ENCODE assay signal across 17 cellular contexts in the genomic region with DNA sequence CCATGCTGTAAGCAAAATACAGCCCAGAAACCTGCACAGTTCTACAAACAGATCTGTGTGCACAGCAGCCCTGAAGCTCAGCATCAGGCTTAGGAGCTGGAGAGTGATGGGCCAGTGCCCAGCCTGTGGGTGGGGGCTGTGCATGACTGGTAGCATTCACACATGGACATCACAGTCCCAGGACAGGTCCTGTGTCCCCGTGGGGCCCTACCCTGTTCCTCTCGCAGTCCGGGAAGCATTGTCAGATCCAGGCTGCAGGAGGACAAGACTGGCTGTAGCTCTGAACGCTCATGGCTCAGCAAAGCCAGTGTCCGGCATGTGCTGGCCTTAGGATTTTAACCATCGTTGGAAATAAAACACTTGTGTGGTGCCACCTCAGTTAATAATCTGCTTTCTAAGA.
DNase-seq lines count a peak whose midpoint lies in the region; ATAC-seq and TF ChIP-seq lines count a peak whose summit lies in the region.
"Had no signal": no experiment of that assay in that cellular context is flagged by ENCODE, and none has a peak within 500 bp of the region (broad histone marks: within the 10 kb centered on the region; RNA-seq: fewer than 3 reads in every experiment).

No MANE protein-coding gene starts in this region.

- no peak overlapping the region for H3K9ac ChIP-seq in mesendoderm (ENCODE audit: low read length)
- H3K9ac ChIP-seq: BLaER1 had no signal

- H3K79me2 ChIP-seq in mesendoderm (ENCODE audit: control insufficient read depth, insufficient read depth, low read length) = no peaks in the 10 kb centered on the region

- H3K56ac ChIP-seq in mesendoderm (ENCODE audit: low read length) = peak overlapping the region; percentile 35

- no peaks in the 10 kb centered on the region for H3K36me3 ChIP-seq in mesendoderm (ENCODE audit: control insufficient read depth, insufficient read depth, low read length)
- H3K36me3 ChIP-seq in vagina = no peaks in the 10 kb centered on the region
- H3K36me3 ChIP-seq: BLaER1 had no signal

- H3K4me1 ChIP-seq in right cardiac atrium (ENCODE audit: control insufficient read depth, insufficient read depth, low read length) = no peaks in the 10 kb centered on the region
- H3K4me1 ChIP-seq in mesendoderm (ENCODE audit: control insufficient read depth, low read depth, low read length) = no peaks in the 10 kb centered on the region
- no peaks in the 10 kb centered on the region for H3K4me1 ChIP-seq in vagina
- H3K4me1 ChIP-seq: Caco-2 had no signal

- H3K23ac ChIP-seq in mesendoderm (ENCODE audit: low read length) = no peak overlapping the region

- no peak overlapping the region for H3K4ac ChIP-seq in mesendoderm (ENCODE audit: low read depth, low read length)

- no peak for ATAC-seq in right cardiac atrium
- no peak for ATAC-seq in left lobe of liver
- ATAC-seq: CD8-positive, alpha-beta T cell; HCT116 had no signal

- no peak for TF ChIP-seq CTCF in vagina (IDR thresholded peaks at IDR 0.05)

- H4K5ac ChIP-seq in mesendoderm (ENCODE audit: low read length) = no peak overlapping the region

- no peak overlapping the region for H2AK5ac ChIP-seq in mesendoderm (ENCODE audit: low read length)

- H3K18ac ChIP-seq in mesendoderm (ENCODE audit: low read length) = no peak overlapping the region

- no peak overlapping the region for H2BK15ac ChIP-seq in mesendoderm (replicated peaks; ENCODE audit: low read depth)

- 81% methylated on average over 6 of the region's 6 CpGs for WGBS in right cardiac atrium
- no CpG with 5 or more reads among the region's 6 CpGs for WGBS in mesendoderm (ENCODE audit: extremely low coverage, insufficient coverage, low lambda C conversion rate)

- no peak overlapping the region for H3K4me2 ChIP-seq in mesendoderm (ENCODE audit: low read length)
- H3K4me2 ChIP-seq: BLaER1 had no signal

- H3K27ac ChIP-seq in right cardiac atrium (ENCODE audit: low read length) (no peak overlapping the region), mesendoderm (ENCODE audit: low read depth, low read length) (no peak overlapping the region), vagina (no peak overlapping the region)
- H3K27ac ChIP-seq: 22Rv1, BLaER1, C4-2B had no signal

- H3K4me3 ChIP-seq in right cardiac atrium (ENCODE audit: low read length) = no peak overlapping the region
- no peak overlapping the region for H3K4me3 ChIP-seq in mesendoderm (ENCODE audit: low read length)
- H3K4me3 ChIP-seq in vagina = no peak overlapping the region
- H3K4me3 ChIP-seq: BLaER1 had no signal

- no peak overlapping the region for H2BK120ac ChIP-seq in mesendoderm (ENCODE audit: low read depth, low read length)

- H3K9me3 ChIP-seq in right cardiac atrium (ENCODE audit: control insufficient read depth, low read length) = no peaks in the 10 kb centered on the region
- no peaks in the 10 kb centered on the region for H3K9me3 ChIP-seq in vagina
- H3K9me3 ChIP-seq: BLaER1, Caco-2 had no signal

- DNase-seq in cardiac septum (ENCODE audit: low spot score) = peak; percentile 44
- no peak for DNase-seq in right cardiac atrium
- no peak for DNase-seq in mesendoderm
- peak; percentile 56 to 74 for DNase-seq in vagina (ENCODE audit: extremely low spot score in 2 of 2)
- DNase-seq in left lobe of liver (ENCODE audit: low spot score) = no peak
- DNase-seq in midbrain (lab: John Stamatoyannopoulos, UW) = no peak
- DNase-seq: Caco-2; CD4-positive, CD25-positive, alpha-beta regulatory T cell; CD8-positive, alpha-beta T cell; DMS153; DND-41; GOT3; H7 had no signal

- no peak overlapping the region for H2BK5ac ChIP-seq in mesendoderm (ENCODE audit: low read length)

- H3K79me1 ChIP-seq in mesendoderm (ENCODE audit: low read length) = no peaks in the 10 kb centered on the region

- no peak overlapping the region for H4K8ac ChIP-seq in mesendoderm (ENCODE audit: low read depth, low read length)

- H3K27me3 ChIP-seq in right cardiac atrium (ENCODE audit: control insufficient read depth, insufficient read depth) (no peaks in the 10 kb centered on the region), mesendoderm (ENCODE audit: insufficient read depth, low read length, poor library complexity) (no peaks in the 10 kb centered on the region), vagina (no peaks in the 10 kb centered on the region)
- H3K27me3 ChIP-seq: BLaER1 had no signal

- TF ChIP-seq POLR2A in vagina (IDR thresholded peaks at IDR 0.05) = no peak

- intact Hi-C loops in cardiac septum (cut with DNase I) = no loop called here
- intact Hi-C loops in right cardiac atrium (cut with DNase I) = no loop called here
- intact Hi-C loops in vagina (cut with DNase I) = no loop called here

Comparison
In these comparisons a context has a peak if more than half of its experiments do, and no peak if none do; other contexts are left out.
1. DNase-seq: peak in cardiac septum (single experiment) and vagina (2 of 2); none in right cardiac atrium (0 of 3), mesendoderm (single experiment), left lobe of liver (single experiment) and midbrain (single experiment).